In genomic region chr9:36118706-36119105, GRCh38 we compare ENCODE assay signal across 1 cellular context.
TF ChIP-seq lines count a peak whose summit lies in the region.

No MANE protein-coding gene starts in this region.

TF ChIP-seq in GM23338, 12 proteins besides CTCF, POLR2A, EP300 and RAD21 (continued from another document):
- TF ChIP-seq ZNF462 (CRISPR knock-in tag; IDR thresholded peaks at IDR 0.05), result no peak
- TF ChIP-seq NANOG (IDR thresholded peaks at IDR 0.05; ENCODE audit: borderline replicate concordance), result no peak
- TF ChIP-seq, protein P1, sequence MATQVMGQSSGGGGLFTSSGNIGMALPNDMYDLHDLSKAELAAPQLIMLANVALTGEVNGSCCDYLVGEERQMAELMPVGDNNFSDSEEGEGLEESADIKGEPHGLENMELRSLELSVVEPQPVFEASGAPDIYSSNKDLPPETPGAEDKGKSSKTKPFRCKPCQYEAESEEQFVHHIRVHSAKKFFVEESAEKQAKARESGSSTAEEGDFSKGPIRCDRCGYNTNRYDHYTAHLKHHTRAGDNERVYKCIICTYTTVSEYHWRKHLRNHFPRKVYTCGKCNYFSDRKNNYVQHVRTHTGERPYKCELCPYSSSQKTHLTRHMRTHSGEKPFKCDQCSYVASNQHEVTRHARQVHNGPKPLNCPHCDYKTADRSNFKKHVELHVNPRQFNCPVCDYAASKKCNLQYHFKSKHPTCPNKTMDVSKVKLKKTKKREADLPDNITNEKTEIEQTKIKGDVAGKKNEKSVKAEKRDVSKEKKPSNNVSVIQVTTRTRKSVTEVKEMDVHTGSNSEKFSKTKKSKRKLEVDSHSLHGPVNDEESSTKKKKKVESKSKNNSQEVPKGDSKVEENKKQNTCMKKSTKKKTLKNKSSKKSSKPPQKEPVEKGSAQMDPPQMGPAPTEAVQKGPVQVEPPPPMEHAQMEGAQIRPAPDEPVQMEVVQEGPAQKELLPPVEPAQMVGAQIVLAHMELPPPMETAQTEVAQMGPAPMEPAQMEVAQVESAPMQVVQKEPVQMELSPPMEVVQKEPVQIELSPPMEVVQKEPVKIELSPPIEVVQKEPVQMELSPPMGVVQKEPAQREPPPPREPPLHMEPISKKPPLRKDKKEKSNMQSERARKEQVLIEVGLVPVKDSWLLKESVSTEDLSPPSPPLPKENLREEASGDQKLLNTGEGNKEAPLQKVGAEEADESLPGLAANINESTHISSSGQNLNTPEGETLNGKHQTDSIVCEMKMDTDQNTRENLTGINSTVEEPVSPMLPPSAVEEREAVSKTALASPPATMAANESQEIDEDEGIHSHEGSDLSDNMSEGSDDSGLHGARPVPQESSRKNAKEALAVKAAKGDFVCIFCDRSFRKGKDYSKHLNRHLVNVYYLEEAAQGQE (IDR thresholded peaks at IDR 0.05; ENCODE audit: unreplicated experiment), result no peak
- no peak for TF ChIP-seq ZNF114 (CRISPR knock-in tag; IDR thresholded peaks at IDR 0.05)
- no peak for TF ChIP-seq ZNF331 (CRISPR knock-in tag; IDR thresholded peaks at IDR 0.05; ENCODE audit: low read depth)
